1 cellular context compared by ENCODE assay signal in genomic region chr5:134758504-134759341, GRCh38.
A peak's percentile ranks its signal among the peaks of the same experiment; 100 is the strongest.
TF ChIP-seq lines count a peak whose summit lies in the region.

Gene DDX46 (plus strand): TSS chr5:134758779. CDS start chr5:134758939, 160 bp downstream.

TF ChIP-seq in HepG2, 621 proteins besides CTCF, POLR2A, EP300 and RAD21 (continued from another document):
- TF ChIP-seq ZBTB39 (CRISPR knock-in tag; IDR thresholded peaks at IDR 0.05) (0 out of 2 replicates have a peak, but pooled peaks have one; percentile 53), ELF1 (CRISPR knock-in tag; IDR thresholded peaks at IDR 0.05) (peak; percentile 89), ZNF225 (CRISPR knock-in tag; IDR thresholded peaks at IDR 0.05) (peak; percentile 81; the same call in 1 of the 2 replicates), RCOR2 (CRISPR knock-in tag; IDR thresholded peaks at IDR 0.05) (no peak), MED1 (CRISPR knock-in tag; IDR thresholded peaks at IDR 0.05) (peak; percentile 93), SAP130 (CRISPR knock-in tag; IDR thresholded peaks at IDR 0.05; ENCODE audit: low read depth) (peak; percentile 99), ZNF660 (CRISPR knock-in tag; IDR thresholded peaks at IDR 0.05; ENCODE audit: borderline replicate concordance, low read depth) (no peak), MEF2D (CRISPR knock-in tag; IDR thresholded peaks at IDR 0.05) (peak; percentile 74), REL (CRISPR knock-in tag; conservative IDR thresholded peaks at IDR 0.05) (no peak; the same call in 1 of the 2 replicates), RELA (CRISPR knock-in tag; IDR thresholded peaks at IDR 0.05) (peak; percentile 49; the same call in 1 of the 2 replicates), RBFOX2 (IDR thresholded peaks at IDR 0.05; ENCODE audit: low read depth, low read length) (peak; percentile 96), HCFC1 (IDR thresholded peaks at IDR 0.05; ENCODE audit: low read depth, low read length) (peak; percentile 63; the same call in 1 of the 2 replicates)
